8 cellular contexts compared by ENCODE assay signal in genomic region chr22:50242406-50242949, GRCh38. TPM values are rescaled to one million over a fixed set of nuclear protein-coding genes. Genes with fewer than 3 reads are reported as not detected.
A peak's percentile ranks its signal among the peaks of the same experiment; 100 is the strongest.
DNase-seq lines count a peak whose midpoint lies in the region; ATAC-seq and TF ChIP-seq lines count a peak whose summit lies in the region.

No MANE protein-coding gene starts in this region.

- H3K36me3 Mint-ChIP-seq in activated naive CD8-positive, alpha-beta T cell treated with anti-CD3 and anti-CD28 coated beads, Interleukin-2, amount 50 U/mL, for 24 hours (ENCODE audit: low read depth): peaks cover 9% of the 10 kb centered on the region

- H3K36me3 ChIP-seq in right atrium auricular region: peaks cover 16% of the 10 kb centered on the region
- H3K36me3 ChIP-seq in lung (ENCODE audit: control insufficient read depth in 2 of 2, insufficient read depth in 2 of 2, low read length in 2 of 2): peaks cover 3 to 20% of the 10 kb centered on the region in 2 donors

- H3K27me3 Mint-ChIP-seq in activated naive CD8-positive, alpha-beta T cell treated with anti-CD3 and anti-CD28 coated beads, Interleukin-2, amount 50 U/mL, for 24 hours: no peaks in the 10 kb centered on the region

- H3K27me3 ChIP-seq in right atrium auricular region (no peaks in the 10 kb centered on the region), lung (ENCODE audit: control insufficient read depth, insufficient read depth) (no peaks in the 10 kb centered on the region)

- WGBS in lung, 2 donors: 61 to 77% methylated on average over 14 of the region's 14 CpGs

- peak overlapping the region; percentile 100 for H3K27ac Mint-ChIP-seq in activated naive CD8-positive, alpha-beta T cell treated with anti-CD3 and anti-CD28 coated beads, Interleukin-2, amount 50 U/mL, for 24 hours

- no peak for DNase-seq in right atrium auricular region (ENCODE audit: low spot score)
- no peak for DNase-seq in cardiac septum (ENCODE audit: low spot score)
- no peak for DNase-seq in activated naive CD8-positive, alpha-beta T cell treated with anti-CD3 and anti-CD28 coated beads, Interleukin-2, amount 50 U/mL, for 24 hours
- DNase-seq in lung (ENCODE audit: low spot score): no peak
- no peak for DNase-seq in HCEC 1CT
- DNase-seq in NCI-H2196 treated with DMSO at 0.1 percent for 48 hours (lab: John Stamatoyannopoulos, UW; ENCODE audit: unreplicated experiment): no peak

- intact Hi-C loops in cardiac septum (cut with DNase I): loop anchor here (10.0 kb wide), 1 partner anchor 262 kb away; the partner anchor contains the start of genes LMF2 and NCAPH2

- ATAC-seq in activated naive CD8-positive, alpha-beta T cell treated with anti-CD3 and anti-CD28 coated beads, Interleukin-2, amount 50 U/mL, for 24 hours: no peak
- ATAC-seq in lung (ENCODE audit: insufficient read depth, low FRiP score) (no peak), HG02678 (IDR thresholded peaks at IDR 0.05; ENCODE audit: unreplicated experiment) (no peak), HG03280 (IDR thresholded peaks at IDR 0.05; ENCODE audit: unreplicated experiment) (no peak)

- peak overlapping the region; percentile 99 for H3K4me3 Mint-ChIP-seq in activated naive CD8-positive, alpha-beta T cell treated with anti-CD3 and anti-CD28 coated beads, Interleukin-2, amount 50 U/mL, for 24 hours

- H3K4me3 ChIP-seq in right atrium auricular region (peak overlapping the region; percentile 6 to 96), lung (peak overlapping the region; percentile 35)

- no peaks in the 10 kb centered on the region for H3K9me3 Mint-ChIP-seq in activated naive CD8-positive, alpha-beta T cell treated with anti-CD3 and anti-CD28 coated beads, Interleukin-2, amount 50 U/mL, for 24 hours

- H3K4me1 Mint-ChIP-seq in activated naive CD8-positive, alpha-beta T cell treated with anti-CD3 and anti-CD28 coated beads, Interleukin-2, amount 50 U/mL, for 24 hours: peaks cover 33% of the 10 kb centered on the region

- H3K4me1 ChIP-seq in right atrium auricular region: peaks cover 0 to 50% of the 10 kb centered on the region in 2 donors
- H3K4me1 ChIP-seq in lung (ENCODE audit: control insufficient read depth in 2 of 2, insufficient read depth in 2 of 2, low read length in 2 of 2): peaks cover 5 to 9% of the 10 kb centered on the region in 2 donors

- no peak for TF ChIP-seq CTCF in right atrium auricular region (IDR thresholded peaks at IDR 0.05)
- no peak for TF ChIP-seq CTCF in lung (IDR thresholded peaks at IDR 0.05; ENCODE audit: control extremely low read depth, extremely low read depth)

- H3K27ac ChIP-seq in right atrium auricular region: no peak overlapping the region
- no peak overlapping the region for H3K27ac ChIP-seq in lung (ENCODE audit: low read depth in 1 of 2, low read length in 1 of 2)

- no peaks in the 10 kb centered on the region for H3K9me3 ChIP-seq in right atrium auricular region
- no peaks in the 10 kb centered on the region for H3K9me3 ChIP-seq in lung (ENCODE audit: control insufficient read depth in 2 of 2, insufficient read depth in 1 of 2, low read length in 1 of 2)

RNA-seq across cellular contexts. Expression of gene TUBGCP6, which starts 2.3 kb away (rescaled TPM):
- total RNA-seq in right atrium auricular region: 10 to 100 TPM; 19.5 to 22.1 TPM
- 22.8 TPM for total RNA-seq in cardiac septum
- total RNA-seq in lung: 10 to 100 TPM; 51.7 to 57.8 TPM
- polyA plus RNA-seq in lung: 10 to 100 TPM; 26.5 to 41.1 TPM

RNA-seq across cellular contexts. Expression of gene HDAC10, which starts 8.6 kb away (rescaled TPM):
- total RNA-seq in right atrium auricular region: 1 to 10 TPM; 6.7 to 9.1 TPM
- 13.1 TPM for total RNA-seq in cardiac septum
- 10 to 100 TPM; 34.2 to 53.7 TPM for total RNA-seq in lung
- 10 to 100 TPM; 32.2 to 38.3 TPM for polyA plus RNA-seq in lung

RNA-seq across cellular contexts. Expression of gene MAPK12, which starts 19.0 kb away (rescaled TPM):
- 10 to 100 TPM in 1 of 2 donors, 1 to 10 TPM in 1; 5.0 to 13.0 TPM for total RNA-seq in right atrium auricular region
- 32.5 TPM for total RNA-seq in cardiac septum
- total RNA-seq in lung: 10 to 100 TPM; 10.4 to 11.5 TPM
- polyA plus RNA-seq in lung: 10 to 100 TPM; 12.2 to 13.1 TPM

RNA-seq across cellular contexts. Expression of gene MAPK11, which starts 27.7 kb away (rescaled TPM):
- total RNA-seq in right atrium auricular region (1 to 10 TPM; 3.7 to 4.0 TPM), cardiac septum (11.7 TPM), lung (10 to 100 TPM in 1 of 2 donors, 1 to 10 TPM in 1; 8.3 to 15.3 TPM)
- 10 to 100 TPM in 1 of 2 donors, 1 to 10 TPM in 1; 9.9 to 13.9 TPM for polyA plus RNA-seq in lung

RNA-seq across cellular contexts. Expression of gene SELENOO, which starts 41.7 kb away (rescaled TPM):
- total RNA-seq in right atrium auricular region (10 to 100 TPM; 18.0 to 20.0 TPM), cardiac septum (12.7 TPM), lung (10 to 100 TPM; 15.6 to 30.3 TPM)
- 10 to 100 TPM; 21.3 to 26.9 TPM for polyA plus RNA-seq in lung
